ENCODE assay signal across 8 cellular contexts in genomic region chr1:232629250-232630046, GRCh38. TPM values are rescaled to one million over a fixed set of nuclear protein-coding genes. Genes with fewer than 3 reads are reported as not detected.
DNase-seq lines count a peak whose midpoint lies in the region; ATAC-seq and TF ChIP-seq lines count a peak whose summit lies in the region.

No MANE protein-coding gene starts in this region.

- TF ChIP-seq CTCF in AG04450 (IDR thresholded peaks at IDR 0.05; ENCODE audit: low read depth, low read length) = no peak; the same call in 1 of the 2 replicates
- no peak for TF ChIP-seq CTCF in RWPE1 (conservative IDR thresholded peaks at IDR 0.05; ENCODE audit: low read depth)
- TF ChIP-seq CTCF in MCF 10A (IDR thresholded peaks at IDR 0.05; ENCODE audit: unreplicated experiment) = no peak

- H3K27me3 ChIP-seq in AG04450 (ENCODE audit: control insufficient read depth, insufficient read depth, low read length) = no peaks in the 10 kb centered on the region

- intact Hi-C loops in MCF 10A (cut with micrococcal nuclease) = loop anchor here (1.0 to 10.0 kb wide), 17 partner anchors 142 to 904 kb away; no protein-coding TSS in a partner anchor

- BruUV-seq in MCF 10A (replicated peaks; lab: Mats Ljungman, UMichigan) = TSS peak; percentile 42

- POLR2A ChIA-PET in AG04450 (lab: Yijun Ruan, JAX) (interaction anchor here (0.6 to 1.1 kb wide), 4 partner anchors 15 to 292 kb away, joined by 3 to 5 read pairs (median 4); no protein-coding TSS in a partner anchor), RWPE1 (lab: Yijun Ruan, JAX; ENCODE audit: low non-redundant PET) (no interaction called here), MCF 10A (lab: Yijun Ruan, JAX) (interaction anchor here (0.6 to 2.6 kb wide), 53 partner anchors 9 to 904 kb away, joined by 3 to 15 read pairs (median 4); no protein-coding TSS in a partner anchor)

- CTCF ChIA-PET in AG04450 (lab: Charles Lee) (interaction anchor here (0.5 to 2.2 kb wide), 6 partner anchors 9 to 873 kb away, joined by 3 to 12 read pairs (median 4); no protein-coding TSS in a partner anchor), RWPE1 (lab: Yijun Ruan, JAX) (interaction anchor here (0.5 to 1.1 kb wide), 6 partner anchors 42 to 904 kb away, joined by 3 to 4 read pairs (median 3); no protein-coding TSS in a partner anchor), MCF 10A (lab: Yijun Ruan, JAX) (interaction anchor here (0.6 to 3.0 kb wide), 38 partner anchors 10 to 904 kb away, joined by 3 to 17 read pairs (median 3); no protein-coding TSS in a partner anchor)

- peaks cover 3% of the 10 kb centered on the region; the same call in 1 of the 2 replicates for H3K9me3 ChIP-seq in AG04450 (ENCODE audit: control insufficient read depth, insufficient read depth, low read length)

- peak; percentile 37 for ATAC-seq in GM18858 (IDR thresholded peaks at IDR 0.05; ENCODE audit: unreplicated experiment)
- peak; percentile 47 for ATAC-seq in HG03045 (IDR thresholded peaks at IDR 0.05; ENCODE audit: unreplicated experiment)

- peak overlapping the region; percentile 76 for H3K27ac Mint-ChIP-seq in MCF 10A (ENCODE audit: low read depth, unreplicated experiment)

- DNase-seq in AG04450 (ENCODE audit: low read depth, low spot score) (no peak), RWPE1 (ENCODE audit: low spot score) (no peak), MCF 10A (ENCODE audit: unreplicated experiment) (peak; percentile 50), kidney tubule cell (ENCODE audit: low spot score) (peak; percentile 50), DMS153 (lab: John Stamatoyannopoulos, UW) (no peak)
- peak; percentile 31 to 33 for DNase-seq in stimulated activated CD4-positive, alpha-beta T cell treated with anti-CD3 and anti-CD28 coated beads, Interleukin-2, amount 100 ng/mL, for 24 hours

- H3K36me3 Mint-ChIP-seq in MCF 10A (ENCODE audit: insufficient read depth, unreplicated experiment) = peaks cover 6% of the 10 kb centered on the region

- H3K27me3 Mint-ChIP-seq in MCF 10A (ENCODE audit: insufficient read depth, unreplicated experiment) = no peaks in the 10 kb centered on the region

- H3K4me1 Mint-ChIP-seq in MCF 10A (ENCODE audit: insufficient read depth, unreplicated experiment) = peaks cover 41% of the 10 kb centered on the region

- H3K27ac ChIP-seq in AG04450 (ENCODE audit: low read depth, low read length) (peak overlapping the region; percentile 49), RWPE1 (peak overlapping the region; percentile 84)

- H3K4me3 Mint-ChIP-seq in MCF 10A (ENCODE audit: unreplicated experiment) = peak overlapping the region; percentile 97

- H3K9me3 Mint-ChIP-seq in MCF 10A (ENCODE audit: unreplicated experiment) = no peaks in the 10 kb centered on the region

- peak overlapping the region; percentile 81 for H3K4me3 ChIP-seq in AG04450 (ENCODE audit: low read depth, low read length)

RNA-seq across cellular contexts. Expression of gene SIPA1L2, which starts 0.5 kb away (rescaled TPM):
- polyA plus RNA-seq in AG04450 (2011; rRNA removed) = 63.5 and 65.0 TPM in 2 replicates
- 148 and 151 TPM in 2 replicates for polyA minus RNA-seq in AG04450 (2011; rRNA and poly(A)+ RNA removed)
- total RNA-seq in MCF 10A (2022) = 15.2 and 18.3 TPM in 2 replicates

Comparison
In these comparisons a context has a peak if more than half of its experiments do, and no peak if none do; other contexts are left out.
1. DNase-seq: peak in MCF 10A (single experiment), kidney tubule cell (single experiment) and stimulated activated CD4-positive, alpha-beta T cell treated with anti-CD3 and anti-CD28 coated beads, Interleukin-2, amount 100 ng/mL, for 24 hours (2 of 2); none in AG04450 (single experiment), RWPE1 (single experiment) and DMS153 (single experiment).